ENCODE assay signal across 9 cellular contexts in the genomic region with DNA sequence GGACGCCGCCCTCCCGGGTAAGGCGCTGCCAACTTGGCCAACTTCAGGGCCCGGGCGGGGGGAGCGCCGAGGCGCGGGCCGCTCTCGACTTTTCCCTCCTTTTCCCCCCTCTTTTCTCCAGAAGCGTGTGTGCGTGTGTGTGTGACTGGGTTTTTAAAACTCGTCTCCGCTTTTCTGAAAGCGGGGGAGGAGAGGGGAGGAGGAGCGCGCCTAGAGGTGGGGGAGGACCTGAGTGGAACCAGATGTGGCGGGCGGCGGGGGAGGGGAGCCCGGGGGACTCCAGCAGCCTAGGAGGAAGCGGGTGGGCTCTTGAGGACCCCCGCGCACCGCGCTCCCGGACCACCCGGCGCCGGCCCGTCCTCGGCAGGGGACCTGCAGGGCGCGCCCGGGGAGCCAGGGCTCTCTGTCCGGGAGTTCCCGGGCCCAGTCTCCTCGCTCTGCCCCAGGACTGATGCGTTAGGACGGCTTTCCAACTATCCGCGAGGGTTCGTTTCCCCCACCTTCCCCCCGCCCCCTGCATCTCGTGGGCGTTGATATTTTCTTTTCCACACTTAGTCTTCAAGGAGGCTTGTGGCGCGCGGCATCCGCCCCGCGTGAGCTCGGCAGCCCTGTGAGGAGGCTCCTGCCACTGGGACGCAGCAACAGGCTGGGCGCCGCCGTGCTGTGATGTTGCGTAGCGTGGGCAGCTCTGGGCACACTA. TPM values are rescaled to one million over a fixed set of nuclear protein-coding genes. Genes with fewer than 3 reads are reported as not detected.
DNase-seq lines count a peak whose midpoint lies in the region; ATAC-seq, FAIRE-seq and TF ChIP-seq lines count a peak whose summit lies in the region.
"Had no signal": no experiment of that assay in that cellular context is flagged by ENCODE, and none has a peak within 500 bp of the region (broad histone marks: within the 10 kb centered on the region; RNA-seq: fewer than 3 reads in every experiment).

No MANE protein-coding gene starts in this region.

- H3K27me3 ChIP-seq in SJCRH30 (no peaks in the 10 kb centered on the region), HepG2 (ENCODE audit: control insufficient read depth in 1 of 2, insufficient read depth in 2 of 2, low read length in 2 of 2) (peaks cover 21 to 65% of the 10 kb centered on the region in 2 experiments; a peak in 4 of 5 replicates)

- peak overlapping the region; percentile 67 for H3K4me2 ChIP-seq in HepG2 (ENCODE audit: low read depth, low read length)

- POLR2A ChIA-PET in HepG2 (lab: Yijun Ruan, JAX) = no interaction called here

- no peak overlapping the region for H2AFZ ChIP-seq in HepG2 (ENCODE audit: low read length)

- TF ChIP-seq RAD21 in HepG2 (CRISPR knock-in tag; IDR thresholded peaks at IDR 0.05) = no peak

- in situ Hi-C loops in HepG2 (cut with HindIII; ENCODE audit: extremely low pct_ligation_motif_present, low pct_unique_long_range_greater_than_20kb) = no loop called here

- no peaks in the 10 kb centered on the region for H3K9me3 ChIP-seq in SJCRH30 (replicated peaks)
- H3K9me3 ChIP-seq in HepG2 (ENCODE audit: low read length) = no peaks in the 10 kb centered on the region

- CTCF ChIA-PET in HepG2 (lab: Yijun Ruan, JAX; ENCODE audit: low intra/inter-chr PET ratio, low total read pairs) = no interaction called here

- intact Hi-C loops in HepG2 (cut with micrococcal nuclease; ENCODE audit: unreplicated experiment) = no loop called here

- no TSS peak for BruUV-seq in HepG2 (replicated peaks; lab: Mats Ljungman, UMichigan)

- no peak overlapping the region for H3K9ac ChIP-seq in HepG2 (ENCODE audit: insufficient read depth, low read depth, low read length)

- TF ChIP-seq CTCF in cardiac fibroblast (IDR thresholded peaks at IDR 0.05; ENCODE audit: low read depth, low read length) (no peak), HepG2 (CRISPR knock-in tag; IDR thresholded peaks at IDR 0.05) (0 out of 2 replicates have a peak, but pooled peaks have one; percentile 0)

- no peaks in the 10 kb centered on the region for H3K36me3 ChIP-seq in SJCRH30
- H3K36me3 ChIP-seq in HepG2 (replicated peaks in 1 of 2; ENCODE audit: control insufficient read depth in 1 of 2, insufficient read depth in 2 of 2, low read length in 2 of 2) = no peaks in the 10 kb centered on the region

- WGBS in HepG2 (ENCODE audit: low lambda C conversion rate) = 19% methylated on average over 51 of the region's 61 CpGs

- peak; percentile 78 for DNase-seq in activated effector memory CD4-positive, alpha-beta T cell treated with anti-CD3 and anti-CD28 coated beads, Interleukin-2, amount 50 U/mL, for 16 hours
- no peak for DNase-seq in activated effector memory CD4-positive, alpha-beta T cell treated with Interleukin-2 at 50 U/mL for 16 hours
- peak; percentile 36 to 40 for DNase-seq in SJCRH30
- peak; percentile 77 to 84 for DNase-seq in cardiac fibroblast (ENCODE audit: low read depth in 2 of 2)
- no peak for DNase-seq in HepG2 (ENCODE audit: low spot score)
- peak; percentile 27 to 30 for DNase-seq in stimulated activated CD4-positive, alpha-beta T cell treated with anti-CD3 and anti-CD28 coated beads, Interleukin-4, amount 100 ng/mL, for 48 hours (ENCODE audit: low read depth in 2 of 2)
- DNase-seq in erythroblast (lab: John Stamatoyannopoulos, UW) = no peak
- no peak for DNase-seq in midbrain (lab: John Stamatoyannopoulos, UW)

- H3K4me1 ChIP-seq in SJCRH30 = peaks cover 5% of the 10 kb centered on the region
- H3K4me1 ChIP-seq in HepG2 (ENCODE audit: insufficient read depth, low read length) = peaks cover 25% of the 10 kb centered on the region

- no peaks in the 10 kb centered on the region for H3K79me2 ChIP-seq in HepG2 (ENCODE audit: insufficient read depth, low read length)

- TF ChIP-seq EP300 in HepG2 (IDR thresholded peaks at IDR 0.05; ENCODE audit: low read depth in 2 of 2, low read length in 2 of 2) (no peak), HepG2 (CRISPR knock-in tag; IDR thresholded peaks at IDR 0.05; ENCODE audit: borderline replicate concordance) (no peak)

- H3K27ac ChIP-seq in SJCRH30 = peak overlapping the region; percentile 64; the same call in 1 of the 2 replicates
- no peak overlapping the region for H3K27ac ChIP-seq in HepG2 (ENCODE audit: extremely low read length, insufficient read depth, low read length)

- H4K20me1 ChIP-seq in HepG2 (ENCODE audit: insufficient read depth, low read length) = no peaks in the 10 kb centered on the region

- no peak for TF ChIP-seq POLR2A in HepG2 (IDR thresholded peaks at IDR 0.05; ENCODE audit: insufficient read depth in 1 of 2, low read depth in 2 of 2, low read length in 2 of 2)
- no peak for TF ChIP-seq POLR2A in erythroblast (IDR thresholded peaks at IDR 0.05; ENCODE audit: low read length)

- peak; percentile 27 for ATAC-seq in HepG2

- peak overlapping the region; percentile 70 for H3K4me3 ChIP-seq in SJCRH30
- H3K4me3 ChIP-seq in cardiac fibroblast (replicated peaks in 1 of 2; ENCODE audit: low read depth in 2 of 2, low read length in 2 of 2) = peak overlapping the region; percentile 74 to 78
- H3K4me3 ChIP-seq in HepG2 (replicated peaks in 1 of 3; ENCODE audit: insufficient read depth in 1 of 3, low read depth in 2 of 3, low read length in 3 of 3) = peak overlapping the region; percentile 25 to 69 (median 40); a peak in 3 of 6 replicates

- FAIRE-seq in HepG2 (lab: Jason Lieb, UNC) = no peak
- FAIRE-seq: islet of Langerhans had no signal

TF ChIP-seq in HepG2, 621 proteins besides CTCF, POLR2A, EP300 and RAD21:
- TF ChIP-seq HNRNPK (IDR thresholded peaks at IDR 0.05; ENCODE audit: low read depth, low read length, poor library complexity, severe bottlenecking) = peak; percentile 10
- TF ChIP-seq, protein P1, sequence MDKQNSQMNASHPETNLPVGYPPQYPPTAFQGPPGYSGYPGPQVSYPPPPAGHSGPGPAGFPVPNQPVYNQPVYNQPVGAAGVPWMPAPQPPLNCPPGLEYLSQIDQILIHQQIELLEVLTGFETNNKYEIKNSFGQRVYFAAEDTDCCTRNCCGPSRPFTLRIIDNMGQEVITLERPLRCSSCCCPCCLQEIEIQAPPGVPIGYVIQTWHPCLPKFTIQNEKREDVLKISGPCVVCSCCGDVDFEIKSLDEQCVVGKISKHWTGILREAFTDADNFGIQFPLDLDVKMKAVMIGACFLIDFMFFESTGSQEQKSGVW (CRISPR knock-in tag; IDR thresholded peaks at IDR 0.05; ENCODE audit: borderline replicate concordance) = no peak

RNA-seq across cellular contexts. Expression of a gene that starts 0.6 kb away (rescaled TPM):
- total RNA-seq in SJCRH30 (2014; rRNA removed; shearing (Covaris generic)) = 4.4 and 4.5 TPM in 2 replicates
- not detected in 2 replicates for total RNA-seq in HepG2 (2016; rRNA removed; fragmentation: Illumina TruSeq; extraction: Trizol)
- total RNA-seq in HepG2 (2016; cell fraction: cytosol; rRNA removed; fragmentation: Illumina TruSeq; extraction: Trizol; ENCODE audit: low read depth) = not detected in 2 replicates
- not detected in 2 replicates for total RNA-seq in HepG2 (2016; cell fraction: insoluble cytoplasmic fraction; rRNA removed; fragmentation: Illumina TruSeq; extraction: Trizol)
- not detected in 2 replicates for total RNA-seq in HepG2 (2016; cell fraction: membrane; rRNA removed; fragmentation: Illumina TruSeq; extraction: Trizol)
- not detected in 2 replicates for total RNA-seq in HepG2 (2016; cell fraction: nucleus; rRNA removed; fragmentation: Illumina TruSeq; extraction: Trizol)
- polyA plus RNA-seq in HepG2 (2011; rRNA removed) = not detected in 2 replicates
- not detected in 2 replicates for polyA plus RNA-seq in HepG2 (2011; cell fraction: cytosol; rRNA removed)
- 0.03 and 0.10 TPM in 2 replicates for polyA plus RNA-seq in HepG2 (2011; cell fraction: nucleus; rRNA removed)
- 0.01 TPM in 1 of 2 replicates, not detected in the other for polyA plus RNA-seq in HepG2 (2012)
- polyA plus RNA-seq in HepG2 (2016; cell fraction: cytosol; fragmentation: Illumina TruSeq; extraction: Trizol; ENCODE audit: low read depth) = not detected in 2 replicates
- polyA plus RNA-seq in HepG2 (2016; cell fraction: insoluble cytoplasmic fraction; fragmentation: Illumina TruSeq; extraction: Trizol; ENCODE audit: low read depth) = not detected in 2 replicates
- not detected in 2 replicates for polyA plus RNA-seq in HepG2 (2016; cell fraction: membrane; fragmentation: Illumina TruSeq; extraction: Trizol; ENCODE audit: low read depth)
- polyA plus RNA-seq in HepG2 (2016; cell fraction: nucleus; fragmentation: Illumina TruSeq; extraction: Trizol; ENCODE audit: insufficient read depth, low read depth) = not detected in 2 replicates
- polyA minus RNA-seq in HepG2 (2011; rRNA and poly(A)+ RNA removed; ENCODE audit: low replicate concordance) = 0.04 and 20.3 TPM in 2 replicates
- polyA minus RNA-seq in HepG2 (2011; cell fraction: cytosol; rRNA and poly(A)+ RNA removed) = 0.26 TPM in 1 of 2 replicates, not detected in the other
- polyA minus RNA-seq in HepG2 (2011; cell fraction: nucleus; rRNA and poly(A)+ RNA removed) = 0.12 and 0.39 TPM in 2 replicates

Comparison
In these comparisons a context has a peak if more than half of its experiments do, and no peak if none do; other contexts are left out.
1. DNase-seq: peak in activated effector memory CD4-positive, alpha-beta T cell treated with anti-CD3 and anti-CD28 coated beads, Interleukin-2, amount 50 U/mL, for 16 hours (single experiment), SJCRH30 (2 of 2), cardiac fibroblast (2 of 2) and stimulated activated CD4-positive, alpha-beta T cell treated with anti-CD3 and anti-CD28 coated beads, Interleukin-4, amount 100 ng/mL, for 48 hours (2 of 2); none in activated effector memory CD4-positive, alpha-beta T cell treated with Interleukin-2 at 50 U/mL for 16 hours (single experiment), HepG2 (single experiment), erythroblast (0 of 2) and midbrain (single experiment).
2. Peak in every context shown above with its lines, with median percentiles within 50 percentile points of each other: H3K4me3 ChIP-seq.